ENCODE assay signal across 15 cellular contexts in genomic region chr9:18014556-18014955, GRCh38.
A peak's percentile ranks its signal among the peaks of the same experiment; 100 is the strongest.
DNase-seq lines count a peak whose midpoint lies in the region; FAIRE-seq and TF ChIP-seq lines count a peak whose summit lies in the region.
"Had no signal": no experiment of that assay in that cellular context is flagged by ENCODE, and none has a peak within 500 bp of the region (broad histone marks: within the 10 kb centered on the region; RNA-seq: fewer than 3 reads in every experiment).

No MANE protein-coding gene starts in this region.

- H3K79me2 ChIP-seq in hepatocyte = no peaks in the 10 kb centered on the region
- H3K79me2 ChIP-seq in smooth muscle cell (ENCODE audit: low read depth) = no peaks in the 10 kb centered on the region

- H3K9ac ChIP-seq in smooth muscle cell (ENCODE audit: low read depth) = no peak overlapping the region

- H2AFZ ChIP-seq in hepatocyte (no peak overlapping the region), smooth muscle cell (ENCODE audit: low read depth) (no peak overlapping the region)

- intact Hi-C loops in tibial artery (cut with DNase I; ENCODE audit: low total_unique reads) = no loop called here

- H4K20me1 ChIP-seq in hepatocyte (ENCODE audit: insufficient read depth, poor library complexity, severe bottlenecking) = no peaks in the 10 kb centered on the region
- H4K20me1 ChIP-seq in smooth muscle cell (ENCODE audit: low read depth) = no peaks in the 10 kb centered on the region

- TF ChIP-seq CTCF in bronchial epithelial cell (IDR thresholded peaks at IDR 0.05; ENCODE audit: insufficient read depth, low read length, severe bottlenecking) = no peak
- no peak for TF ChIP-seq CTCF in hepatocyte (IDR thresholded peaks at IDR 0.05; ENCODE audit: poor library complexity)
- TF ChIP-seq CTCF in smooth muscle cell (IDR thresholded peaks at IDR 0.05; ENCODE audit: borderline replicate concordance, insufficient read depth, poor library complexity, severe bottlenecking) = no peak
- no peak for TF ChIP-seq CTCF in tibial artery (IDR thresholded peaks at IDR 0.05)

- H3K9me3 ChIP-seq in hepatocyte (ENCODE audit: low read depth) = no peaks in the 10 kb centered on the region
- no peaks in the 10 kb centered on the region for H3K9me3 ChIP-seq in smooth muscle cell (replicated peaks; ENCODE audit: low read depth)
- peaks cover 0 to 12% (median 8%) of the 10 kb centered on the region in 3 donors for H3K9me3 ChIP-seq in tibial artery
- H3K9me3 ChIP-seq: BE2C had no signal

- no peaks in the 10 kb centered on the region for H3F3A ChIP-seq in smooth muscle cell (ENCODE audit: low read depth)

- DNase-seq in LHCN-M2 (ENCODE audit: low read depth) (peak; percentile 4), bronchial epithelial cell (ENCODE audit: low read depth) (peak; percentile 4), hepatocyte (ENCODE audit: low spot score) (peak; percentile 19), smooth muscle cell (lab: John Stamatoyannopoulos, UW; ENCODE audit: unreplicated experiment) (no peak), H54 (ENCODE audit: insufficient read length, low spot score) (no peak), tibial artery (no peak), NOMO-1 treated with dmso at 0.1 percent for 144 hours (lab: John Stamatoyannopoulos, UW; ENCODE audit: unreplicated experiment) (no peak)
- DNase-seq: BE2C; CD8-positive, alpha-beta T cell; GOT3; Karpas-422; NCI-H2029 treated with DMSO at 0.1 percent for 48 hours; NCI-H510A treated with DMSO at 0.1 percent for 48 hours; NK-92 treated with Interleukin-12 subunit alpha and Interleukin-12 subunit beta, amount 100 ng/mL, for 24 hours had no signal

- H3K4me3 ChIP-seq in bronchial epithelial cell (ENCODE audit: low read depth, low read length) = no peak overlapping the region
- no peak overlapping the region for H3K4me3 ChIP-seq in hepatocyte
- H3K4me3 ChIP-seq in smooth muscle cell = no peak overlapping the region
- H3K4me3 ChIP-seq in tibial artery = no peak overlapping the region

- H3K36me3 ChIP-seq in bronchial epithelial cell (ENCODE audit: control insufficient read depth, insufficient read depth, low read length) (no peaks in the 10 kb centered on the region), hepatocyte (replicated peaks; ENCODE audit: insufficient read depth, low read depth) (no peaks in the 10 kb centered on the region), smooth muscle cell (ENCODE audit: low read depth) (no peaks in the 10 kb centered on the region), tibial artery (no peaks in the 10 kb centered on the region)
- H3K36me3 ChIP-seq: BE2C had no signal

- H3K27ac ChIP-seq in hepatocyte = no peak overlapping the region
- H3K27ac ChIP-seq in smooth muscle cell (ENCODE audit: low read depth) = no peak overlapping the region
- H3K27ac ChIP-seq in tibial artery = no peak overlapping the region

- H3K4me1 ChIP-seq in hepatocyte (ENCODE audit: insufficient read depth) (no peaks in the 10 kb centered on the region), smooth muscle cell (ENCODE audit: low read depth) (no peaks in the 10 kb centered on the region), tibial artery (no peaks in the 10 kb centered on the region)
- H3K4me1 ChIP-seq: BE2C had no signal

- H3K9me2 ChIP-seq in hepatocyte (replicated peaks; ENCODE audit: insufficient read depth) = no peaks in the 10 kb centered on the region

- H3K27me3 ChIP-seq in bronchial epithelial cell (ENCODE audit: control insufficient read depth, insufficient read depth, low read length) (no peaks in the 10 kb centered on the region), hepatocyte (no peaks in the 10 kb centered on the region), smooth muscle cell (ENCODE audit: low read depth) (peaks cover 54% of the 10 kb centered on the region), tibial artery (no peaks in the 10 kb centered on the region)
- H3K27me3 ChIP-seq: BE2C had no signal

- FAIRE-seq in bronchial epithelial cell (lab: Jason Lieb, UNC) (no peak), H54 (lab: Jason Lieb, UNC) (no peak)
- FAIRE-seq: HepG2 had no signal

- WGBS in hepatocyte (ENCODE audit: low lambda C conversion rate, missing lambda C conversion rate) = 67% methylated on average over 3 of the region's 3 CpGs
- WGBS in smooth muscle cell (ENCODE audit: low lambda C conversion rate) = 36% methylated on average over 3 of the region's 3 CpGs

- TF ChIP-seq POLR2A in H54 (IDR thresholded peaks at IDR 0.05; ENCODE audit: low read depth, low read length) = no peak

- H3K4me2 ChIP-seq in hepatocyte = no peak overlapping the region
- H3K4me2 ChIP-seq in smooth muscle cell = peak overlapping the region; percentile 50

Comparison
In these comparisons a context has a peak if more than half of its experiments do, and no peak if none do; other contexts are left out.
1. DNase-seq: peak in LHCN-M2 (single experiment), bronchial epithelial cell (single experiment) and hepatocyte (single experiment); none in smooth muscle cell (single experiment), H54 (single experiment), tibial artery (0 of 2) and NOMO-1 treated with dmso at 0.1 percent for 144 hours (single experiment).